13 cellular contexts compared by ENCODE assay signal in the genomic region with DNA sequence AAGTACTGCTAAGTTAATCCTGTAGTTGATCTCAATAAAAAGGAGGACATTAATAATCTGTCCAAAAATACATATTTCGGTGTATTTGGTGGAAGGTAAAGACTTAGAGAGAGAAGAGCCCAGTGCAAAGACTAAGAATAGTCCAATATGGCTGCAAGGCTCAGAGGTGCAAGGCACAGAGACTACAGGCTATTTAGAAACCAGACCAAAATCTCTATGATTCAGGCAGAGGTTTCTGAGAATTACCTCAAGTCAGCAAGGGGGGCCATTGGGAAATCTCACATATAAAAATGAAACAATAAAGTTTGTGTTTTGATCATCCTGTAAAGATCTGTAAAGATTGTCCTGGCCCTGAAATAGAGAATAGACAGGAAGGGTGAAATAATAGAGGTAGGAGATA.
"Had no signal": no experiment of that assay in that cellular context is flagged by ENCODE, and none has a peak within 500 bp of the region (broad histone marks: within the 10 kb centered on the region; RNA-seq: fewer than 3 reads in every experiment).

No MANE protein-coding gene starts in this region.

- ATAC-seq: esophagus mucosa, pancreas, T-helper 17 cell had no signal

- H3K4me3 Mint-ChIP-seq: activated B cell treated with CpG ODN at 0.5 μM for 24 hours, T-helper 17 cell had no signal

- H3K4me1 Mint-ChIP-seq: activated B cell treated with CpG ODN at 0.5 μM for 24 hours had no signal

- H3K27me3 Mint-ChIP-seq: activated B cell treated with CpG ODN at 0.5 μM for 24 hours, T-helper 17 cell had no signal

- DNase-seq: activated B cell treated with CpG ODN at 0.5 μM for 24 hours; activated CD4-positive, alpha-beta T cell treated with anti-CD3 and anti-CD28 coated beads, Interleukin-2, amount 50 U/mL, for 4 hours; anterior cingulate cortex; hypothalamus; kidney glomerular epithelial cell; pancreas; SK-N-SH; stimulated activated CD4-positive, alpha-beta T cell treated with anti-CD3 and anti-CD28 coated beads, Interleukin-4, amount 100 ng/mL, for 24 hours; T-helper 17 cell; thyroid gland had no signal

- H3K27ac Mint-ChIP-seq: activated B cell treated with CpG ODN at 0.5 μM for 24 hours had no signal

- FAIRE-seq: endometrium, pancreas, TTC549 had no signal
